11 cellular contexts compared by ENCODE assay signal in genomic region chr20:49285813-49286494, GRCh38. TPM values are rescaled to one million over a fixed set of nuclear protein-coding genes. Genes with fewer than 3 reads are reported as not detected.
DNase-seq lines count a peak whose midpoint lies in the region; ATAC-seq and TF ChIP-seq lines count a peak whose summit lies in the region.
"Had no signal": no experiment of that assay in that cellular context is flagged by ENCODE, and none has a peak within 500 bp of the region (broad histone marks: within the 10 kb centered on the region; RNA-seq: fewer than 3 reads in every experiment).

No MANE protein-coding gene starts in this region.

- DNase-seq in activated naive CD8-positive, alpha-beta T cell treated with anti-CD3 and anti-CD28 coated beads for 36 hours: no peak
- DNase-seq in caudate nucleus (lab: John Stamatoyannopoulos, UW) (no peak), iPS-NIHi7 (ENCODE audit: extremely low spot score) (no peak)
- DNase-seq: activated CD8-positive, alpha-beta memory T cell treated with anti-CD3 and anti-CD28 coated beads for 24 hours; NCI-H1436 treated with DMSO at 0.1 percent for 48 hours; pancreas; RPMI8226 had no signal

- H3K79me2 ChIP-seq in DOHH2 (ENCODE audit: control insufficient read depth, low read length): peaks cover 70% of the 10 kb centered on the region

- H3K4me1 Mint-ChIP-seq in activated naive CD8-positive, alpha-beta T cell treated with anti-CD3 and anti-CD28 coated beads for 36 hours: peaks cover 74% of the 10 kb centered on the region
- peaks cover 64% of the 10 kb centered on the region for H3K4me1 Mint-ChIP-seq in nephron

- ATAC-seq in GM21367 (IDR thresholded peaks at IDR 0.05; ENCODE audit: unreplicated experiment): no peak
- ATAC-seq: pancreas had no signal

- WGBS in HUES64: 84% methylated on average over 4 of the region's 4 CpGs

- H3K27ac ChIP-seq in DOHH2 (ENCODE audit: low read depth, low read length) (peak overlapping the region; percentile 32), HUES64 (ENCODE audit: low read depth, low read length) (peak overlapping the region; percentile 85), caudate nucleus (ENCODE audit: low read depth, low read length) (no peak overlapping the region)
- H3K27ac ChIP-seq: pancreas had no signal

- H3K9me2 ChIP-seq in DOHH2 (replicated peaks; ENCODE audit: control insufficient read depth, low read length): no peaks in the 10 kb centered on the region

- H3K36me3 ChIP-seq in DOHH2 (ENCODE audit: control insufficient read depth, low read length): peaks cover 100% of the 10 kb centered on the region
- peaks cover 99% of the 10 kb centered on the region for H3K36me3 ChIP-seq in HUES64 (ENCODE audit: insufficient read depth, low read length)

- no peak for TF ChIP-seq CTCF in DOHH2 (IDR thresholded peaks at IDR 0.05; ENCODE audit: low read depth, low read length, poor library complexity, severe bottlenecking)
- TF ChIP-seq CTCF in nephron (IDR thresholded peaks at IDR 0.05; ENCODE audit: unreplicated experiment in 3 of 3): no peak

- peak overlapping the region; percentile 96 for H3K4me2 ChIP-seq in DOHH2 (ENCODE audit: low read length)

- peak overlapping the region; percentile 100 for H3K4me3 Mint-ChIP-seq in activated naive CD8-positive, alpha-beta T cell treated with anti-CD3 and anti-CD28 coated beads for 36 hours
- peak overlapping the region; percentile 10 to 59 (median 34) for H3K4me3 Mint-ChIP-seq in nephron

- H3K27me3 ChIP-seq in DOHH2 (ENCODE audit: control insufficient read depth, low read length) (no peaks in the 10 kb centered on the region), HUES64 (ENCODE audit: insufficient read depth, low read length) (no peaks in the 10 kb centered on the region)
- H3K27me3 ChIP-seq: pancreas had no signal

- H3K4me3 ChIP-seq in DOHH2 (ENCODE audit: low read length) (peak overlapping the region; percentile 29), HUES64 (ENCODE audit: low read length) (peak overlapping the region; percentile 96; the same call in 1 of the 2 replicates)
- H3K4me3 ChIP-seq: pancreas had no signal

- peaks cover 68% of the 10 kb centered on the region for H3K4me1 ChIP-seq in DOHH2 (ENCODE audit: control insufficient read depth, low read length)
- H3K4me1 ChIP-seq in HUES64 (ENCODE audit: insufficient read depth, low read length): peaks cover 23% of the 10 kb centered on the region

- peaks cover 100% of the 10 kb centered on the region for H3F3A ChIP-seq in DOHH2 (ENCODE audit: control insufficient read depth, insufficient read depth)

- H3K9me3 Mint-ChIP-seq in activated naive CD8-positive, alpha-beta T cell treated with anti-CD3 and anti-CD28 coated beads for 36 hours: peaks cover 50% of the 10 kb centered on the region
- peaks cover 52% of the 10 kb centered on the region for H3K9me3 Mint-ChIP-seq in nephron

- peaks cover 48% of the 10 kb centered on the region for H3K27me3 Mint-ChIP-seq in activated naive CD8-positive, alpha-beta T cell treated with anti-CD3 and anti-CD28 coated beads for 36 hours
- no peaks in the 10 kb centered on the region for H3K27me3 Mint-ChIP-seq in nephron (ENCODE audit: low read depth)

- peaks cover under 1% of the 10 kb centered on the region; the same call in 1 of the 2 replicates for H3K9me3 ChIP-seq in DOHH2 (ENCODE audit: control insufficient read depth, insufficient read depth, low read length)
- no peaks in the 10 kb centered on the region for H3K9me3 ChIP-seq in HUES64 (ENCODE audit: insufficient read depth, low read depth, low read length)
- H3K9me3 ChIP-seq: pancreas had no signal

- peaks cover 97% of the 10 kb centered on the region for H3K36me3 Mint-ChIP-seq in activated naive CD8-positive, alpha-beta T cell treated with anti-CD3 and anti-CD28 coated beads for 36 hours
- peaks cover 100% of the 10 kb centered on the region for H3K36me3 Mint-ChIP-seq in nephron (ENCODE audit: low read depth)

- H4K20me1 ChIP-seq in DOHH2 (ENCODE audit: control insufficient read depth, insufficient read depth, low read depth, low read length): peaks cover 75% of the 10 kb centered on the region

- H3K9ac ChIP-seq in HUES64 (ENCODE audit: low read depth, low read length): peak overlapping the region; percentile 64; the same call in 1 of the 2 replicates

- H3K27ac Mint-ChIP-seq in activated naive CD8-positive, alpha-beta T cell treated with anti-CD3 and anti-CD28 coated beads for 36 hours: peak overlapping the region; percentile 100
- no peak overlapping the region for H3K27ac Mint-ChIP-seq in nephron

RNA-seq across cellular contexts. Expression of gene ZNFX1, which starts 8.1 kb away (rescaled TPM):
- polyA plus RNA-seq in HUES64 (2013, experiment 1 of 2): 6.6 TPM
- polyA plus RNA-seq in HUES64 (2013, experiment 2 of 2): 6.0 TPM
- total RNA-seq in activated naive CD8-positive, alpha-beta T cell treated with anti-CD3 and anti-CD28 coated beads for 36 hours: 10 to 100 TPM; 45.8 to 48.0 TPM
